ENCODE assay signal across 24 cellular contexts in the genomic region with DNA sequence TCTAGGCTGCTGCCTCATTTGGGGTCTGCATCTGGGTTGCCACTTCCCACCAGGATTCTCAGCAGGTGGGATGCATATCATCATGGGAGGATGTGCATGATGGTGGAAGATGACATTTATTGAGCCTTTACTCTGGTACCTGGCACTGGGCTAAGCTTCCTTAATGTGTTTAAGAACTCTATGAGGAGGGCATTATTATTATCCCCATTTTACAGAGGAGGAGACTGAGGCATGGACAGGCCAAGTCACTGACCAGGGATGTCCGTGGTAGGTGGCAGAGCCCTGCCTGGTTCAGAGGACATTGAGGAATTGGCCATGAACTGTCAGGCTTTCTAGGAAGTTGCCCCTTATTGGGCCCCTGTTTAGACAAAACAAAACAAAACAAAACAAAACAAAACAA. TPM values are rescaled to one million over a fixed set of nuclear protein-coding genes. Genes with fewer than 3 reads are reported as not detected.
A peak's percentile ranks its signal among the peaks of the same experiment; 100 is the strongest.
DNase-seq lines count a peak whose midpoint lies in the region; ATAC-seq, FAIRE-seq and TF ChIP-seq lines count a peak whose summit lies in the region.
"Had no signal": no experiment of that assay in that cellular context is flagged by ENCODE, and none has a peak within 500 bp of the region (broad histone marks: within the 10 kb centered on the region; RNA-seq: fewer than 3 reads in every experiment).

No MANE protein-coding gene starts in this region.

- no peaks in the 10 kb centered on the region for H3K9me3 Mint-ChIP-seq in activated naive CD4-positive, alpha-beta T cell treated with anti-CD3 and anti-CD28 coated beads, Interleukin-2, amount 10 ng/mL, durations not matched to agents 7 days and 5 days
- H3K9me3 Mint-ChIP-seq: CD4-positive, alpha-beta T cell; HFFc6 had no signal

- no peak overlapping the region for H4K91ac ChIP-seq in H1 (replicated peaks; ENCODE audit: insufficient read length, low read length)

- H3K79me2 ChIP-seq in H1 (ENCODE audit: control insufficient read depth in 1 of 2, insufficient read depth in 2 of 2, low read length in 2 of 2), result no peaks in the 10 kb centered on the region

- no peak overlapping the region for H3K14ac ChIP-seq in H1 (ENCODE audit: insufficient read length)

- no peak overlapping the region for H2BK5ac ChIP-seq in H1 (ENCODE audit: low read depth, low read length)

- H3K27ac Mint-ChIP-seq in activated naive CD4-positive, alpha-beta T cell treated with anti-CD3 and anti-CD28 coated beads, Interleukin-2, amount 10 ng/mL, durations not matched to agents 7 days and 5 days, result no peak overlapping the region
- H3K27ac Mint-ChIP-seq: CD14-positive monocyte; CD4-positive, alpha-beta T cell; CD8-positive, alpha-beta memory T cell; H9; HFFc6 had no signal

- H4K5ac ChIP-seq in H1 (ENCODE audit: insufficient read length, low read depth, low read length), result no peak overlapping the region

- H3K27ac ChIP-seq in RWPE2 (ENCODE audit: poor library complexity, severe bottlenecking) (no peak overlapping the region), H1 (ENCODE audit: low read depth, low read length) (no peak overlapping the region), gastrocnemius medialis (no peak overlapping the region)
- H3K27ac ChIP-seq: A549; BLaER1 treated with 17β-estradiol and CSF1 and Interleukin-3, amounts not matched to agents 10 nM and 100 nM; GM23248 had no signal

- H2AK5ac ChIP-seq in H1 (ENCODE audit: low read depth, low read length), result 0 out of 2 replicates have a peak overlapping the region, but pooled peaks have one; percentile 65

- no peaks in the 10 kb centered on the region for H3K4me1 Mint-ChIP-seq in activated naive CD4-positive, alpha-beta T cell treated with anti-CD3 and anti-CD28 coated beads, Interleukin-2, amount 10 ng/mL, durations not matched to agents 7 days and 5 days

- H2AFZ ChIP-seq in H1 (ENCODE audit: low read length), result no peak overlapping the region
- H2AFZ ChIP-seq: GM23248 had no signal

- in situ Hi-C loops in gastrocnemius medialis (cut with MboI; ENCODE audit: low sequenced_read_pairs in 4 of 4), result no loop called here

- ATAC-seq in RWPE2 (ENCODE audit: low read depth) (no peak), gastrocnemius medialis (no peak)
- ATAC-seq: A549, GM12878 had no signal

- H3K27me3 Mint-ChIP-seq in activated naive CD4-positive, alpha-beta T cell treated with anti-CD3 and anti-CD28 coated beads, Interleukin-2, amount 10 ng/mL, durations not matched to agents 7 days and 5 days, result peaks cover 35% of the 10 kb centered on the region

- intact Hi-C loops in gastrocnemius medialis (cut with DNase I; ENCODE audit: low total_unique reads), result no loop called here

- H3K18ac ChIP-seq in H1 (ENCODE audit: extremely low read depth, low read length), result no peak overlapping the region

- TF ChIP-seq EP300 in H1 (IDR thresholded peaks at IDR 0.05; ENCODE audit: borderline replicate concordance in 1 of 2, low read depth in 2 of 2, low read length in 2 of 2), result no peak

- H2BK120ac ChIP-seq in H1 (replicated peaks; ENCODE audit: low read depth, low read length), result no peak overlapping the region

- H4K20me1 ChIP-seq in H1 (replicated peaks in 1 of 2; ENCODE audit: control insufficient read depth in 1 of 2, insufficient read depth in 2 of 2, low read length in 2 of 2), result peaks cover 8 to 26% of the 10 kb centered on the region in 2 experiments

- no peak overlapping the region for H2BK20ac ChIP-seq in H1 (ENCODE audit: low read length)

- H2BK12ac ChIP-seq in H1 (ENCODE audit: low read depth, low read length), result no peak overlapping the region

- H3K36me3 Mint-ChIP-seq in activated naive CD4-positive, alpha-beta T cell treated with anti-CD3 and anti-CD28 coated beads, Interleukin-2, amount 10 ng/mL, durations not matched to agents 7 days and 5 days, result no peaks in the 10 kb centered on the region
- H3K36me3 Mint-ChIP-seq: CD14-positive monocyte; CD8-positive, alpha-beta memory T cell had no signal

- no peak for TF ChIP-seq RAD21 in H1 (IDR thresholded peaks at IDR 0.05 in 1 of 2, conservative IDR thresholded peaks at IDR 0.05 in 1 of 2; ENCODE audit: low read depth in 2 of 2, low read length in 2 of 2)

- H3K4me3 Mint-ChIP-seq in activated naive CD4-positive, alpha-beta T cell treated with anti-CD3 and anti-CD28 coated beads, Interleukin-2, amount 10 ng/mL, durations not matched to agents 7 days and 5 days, result no peak overlapping the region
- H3K4me3 Mint-ChIP-seq: CD14-positive monocyte; CD4-positive, alpha-beta T cell; H9; HFFc6 had no signal

- H3K4me1 ChIP-seq in RWPE2 (ENCODE audit: insufficient read depth, poor library complexity, severe bottlenecking) (peaks cover 2% of the 10 kb centered on the region), H1 (replicated peaks in 1 of 4; ENCODE audit: control insufficient read depth in 3 of 4, insufficient read depth in 4 of 4, low read length in 3 of 4) (peaks cover 3 to 22% (median 10%) of the 10 kb centered on the region in 4 experiments), gastrocnemius medialis (no peaks in the 10 kb centered on the region)
- H3K4me1 ChIP-seq: BE2C had no signal

- H3K27me3 ChIP-seq in RWPE2 (ENCODE audit: insufficient read depth, poor library complexity, severe bottlenecking) (no peaks in the 10 kb centered on the region), H1 (replicated peaks in 1 of 4; ENCODE audit: control insufficient read depth in 3 of 4, extremely low read depth in 1 of 4, insufficient read depth in 3 of 4, low read length in 3 of 4) (peaks cover 42 to 91% (median 81%) of the 10 kb centered on the region in 4 experiments), gastrocnemius medialis (peaks cover 17 to 18% (median 17%) of the 10 kb centered on the region in 3 donors)
- H3K27me3 ChIP-seq: BE2C had no signal

- peaks cover 7% of the 10 kb centered on the region; the same call in 1 of the 2 replicates for H3K23me2 ChIP-seq in H1 (ENCODE audit: low read depth, low read length)

- CTCF ChIA-PET in activated naive CD4-positive, alpha-beta T cell treated with anti-CD3 and anti-CD28 coated beads, Interleukin-2, amount 10 ng/mL, durations not matched to agents 7 days and 5 days (lab: Charles Lee), result no interaction called here
- CTCF ChIA-PET in H1 (lab: Charles Lee; ENCODE audit: partially characterized antibody), result interaction anchor here (0.6 to 2.4 kb wide), 10 partner anchors 10 to 458 kb away, joined by 3 to 18 read pairs (median 4); no protein-coding TSS in a partner anchor

- H3K4me3 ChIP-seq in RWPE2 (ENCODE audit: severe bottlenecking) (no peak overlapping the region), H1 (ENCODE audit: extremely low read depth in 1 of 4, insufficient read depth in 2 of 4, low read depth in 3 of 4, low read length in 4 of 4) (no peak overlapping the region), gastrocnemius medialis (no peak overlapping the region)
- H3K4me3 ChIP-seq: A549; BLaER1 treated with 17β-estradiol and CSF1 and Interleukin-3, amounts not matched to agents 10 nM and 100 nM; GM12878; GM23248 had no signal

- no peak overlapping the region for H3K4ac ChIP-seq in H1 (replicated peaks; ENCODE audit: insufficient read length, low read depth, low read length)

- TF ChIP-seq CTCF in RWPE2 (IDR thresholded peaks at IDR 0.05; ENCODE audit: poor library complexity, severe bottlenecking) (no peak), H1 (IDR thresholded peaks at IDR 0.05; ENCODE audit: control extremely low read depth in 1 of 3, insufficient read depth in 1 of 3, low read depth in 1 of 3, low read length in 3 of 3) (no peak), gastrocnemius medialis (IDR thresholded peaks at IDR 0.05 in 4 of 5, conservative IDR thresholded peaks at IDR 0.05 in 1 of 5) (no peak)

- WGBS in H1 (ENCODE audit: extremely low coverage in 1 of 2, insufficient coverage in 1 of 2, insufficient read length in 1 of 2, insufficient replicate concordance in 2 of 2, low coverage in 1 of 2, low lambda C conversion rate in 2 of 2, missing lambda C conversion rate in 1 of 2), 2 experiments, result 82% methylated on average over 1 of the region's 1 CpG; no CpG with 5 or more reads in 1 of the 2 experiments

- H3K9ac ChIP-seq in H1 (replicated peaks in 1 of 4; ENCODE audit: extremely low read depth in 1 of 4, low read depth in 3 of 4, low read length in 3 of 4), result no peak overlapping the region
- H3K9ac ChIP-seq: BLaER1 treated with 17β-estradiol and CSF1 and Interleukin-3, amounts not matched to agents 10 nM and 100 nM; GM23248 had no signal

- no peak overlapping the region for H3K23ac ChIP-seq in H1 (ENCODE audit: insufficient read length)

- FAIRE-seq in H1 (lab: Jason Lieb, UNC), result no peak
- FAIRE-seq: A549, GM12878, GM19239 had no signal

- peak; percentile 2 for DNase-seq in activated naive CD4-positive, alpha-beta T cell treated with anti-CD3 and anti-CD28 coated beads, Interleukin-2, amount 10 ng/mL, durations not matched to agents 7 days and 5 days
- DNase-seq in activated naive CD4-positive, alpha-beta T cell treated with anti-CD3 and anti-CD28 coated beads, Interleukin-2, amount 50 U/mL, for 16 hours, result no peak
- peak; percentile 10 for DNase-seq in RWPE2 (ENCODE audit: low spot score)
- no peak for DNase-seq in H1 (ENCODE audit: low read depth in 1 of 2, low spot score in 2 of 2)
- no peak for DNase-seq in gastrocnemius medialis
- no peak for DNase-seq in T-helper 9 cell
- DNase-seq: 8988T; ACHN; BE2C; CD4-positive, alpha-beta T cell; CD8-positive, alpha-beta memory T cell; DMS 273 treated with DMSO at 0.1 percent for 48 hours; DMS79; EL; GDM1; GM23248; H9; HFFc6 had no signal

- no peaks in the 10 kb centered on the region for H3K79me1 ChIP-seq in H1 (ENCODE audit: low read depth, low read length)

- no peak overlapping the region for H3K4me2 ChIP-seq in H1 (ENCODE audit: insufficient read depth in 1 of 2, low read depth in 2 of 2, low read length in 2 of 2)
- H3K4me2 ChIP-seq: A549 had no signal

- H3K56ac ChIP-seq in H1 (replicated peaks; ENCODE audit: insufficient read length, low read depth, low read length), result no peak overlapping the region

- no peak overlapping the region for H4K8ac ChIP-seq in H1 (ENCODE audit: extremely low read depth, insufficient read depth, low read length)

- POLR2A ChIA-PET in H1 (lab: Charles Lee; ENCODE audit: partially characterized antibody), result interaction anchor here (0.6 kb wide), 1 partner anchor 57 kb away, joined by 3 read pairs; no protein-coding TSS in a partner anchor

- no peak for TF ChIP-seq POLR2A in H1 (IDR thresholded peaks at IDR 0.05; ENCODE audit: control extremely low read depth in 1 of 2, low read depth in 2 of 2, low read length in 2 of 2)
- TF ChIP-seq POLR2A in gastrocnemius medialis (IDR thresholded peaks at IDR 0.05), result no peak

- no peak overlapping the region for H2BK15ac ChIP-seq in H1 (ENCODE audit: low read length)

- H3K36me3 ChIP-seq in RWPE2 (ENCODE audit: low read depth) (no peaks in the 10 kb centered on the region), H1 (ENCODE audit: control insufficient read depth in 2 of 4, insufficient read depth in 4 of 4, low read length in 3 of 4) (no peaks in the 10 kb centered on the region), gastrocnemius medialis (no peaks in the 10 kb centered on the region)
- H3K36me3 ChIP-seq: BE2C; BLaER1 treated with 17β-estradiol and CSF1 and Interleukin-3, amounts not matched to agents 10 nM and 100 nM had no signal

- no peaks in the 10 kb centered on the region for H3K9me3 ChIP-seq in RWPE2 (ENCODE audit: severe bottlenecking)
- no peaks in the 10 kb centered on the region for H3K9me3 ChIP-seq in H1 (ENCODE audit: insufficient read depth in 2 of 2, low read depth in 1 of 2, low read length in 1 of 2)
- no peaks in the 10 kb centered on the region for H3K9me3 ChIP-seq in gastrocnemius medialis
- H3K9me3 ChIP-seq: A549; BE2C; BLaER1 treated with 17β-estradiol and CSF1 and Interleukin-3, amounts not matched to agents 10 nM and 100 nM had no signal

RNA-seq across cellular contexts. Expression of a gene that starts 31.1 kb away (rescaled TPM):
- not detected in 2 replicates for total RNA-seq in H1 (2021; fragmentation: NEBNext Ultra II Directional; extraction: Animal tissue kit (Norgen Biotek cat#: 25700))
- not detected in 2 replicates for polyA plus RNA-seq in H1 (2011; rRNA removed)
- not detected for polyA plus RNA-seq in H1 (2011; cell fraction: cytosol; rRNA removed)
- not detected for polyA plus RNA-seq in H1 (2011; cell fraction: nucleus; rRNA removed)
- polyA plus RNA-seq in H1 (2012, experiment 1 of 2), result not detected in 4 replicates
- polyA plus RNA-seq in H1 (2012, experiment 2 of 2), result not detected
- polyA plus RNA-seq in H1 (2013, experiment 1 of 2), result not detected
- polyA plus RNA-seq in H1 (2013, experiment 2 of 2), result not detected
- not detected in 2 replicates for polyA minus RNA-seq in H1 (2011; rRNA and poly(A)+ RNA removed)
- not detected for polyA minus RNA-seq in H1 (2011; cell fraction: cytosol; rRNA and poly(A)+ RNA removed)
- polyA minus RNA-seq in H1 (2011; cell fraction: nucleus; rRNA and poly(A)+ RNA removed), result not detected
- not detected for total RNA-seq in gastrocnemius medialis
- total RNA-seq: CD8-positive, alpha-beta memory T cell; GM12878; GM23248; H4; H9; HFFc6 had no signal
- polyA plus RNA-seq: A549; CD8-positive, alpha-beta memory T cell; GM12878; GM23248 had no signal

RNA-seq across cellular contexts. Expression of a gene that starts 36.1 kb away (rescaled TPM):
- not detected in 2 replicates for total RNA-seq in H1 (2021; fragmentation: NEBNext Ultra II Directional; extraction: Animal tissue kit (Norgen Biotek cat#: 25700))
- polyA plus RNA-seq in H1 (2011; rRNA removed), result not detected in 2 replicates
- polyA plus RNA-seq in H1 (2011; cell fraction: cytosol; rRNA removed), result not detected
- polyA plus RNA-seq in H1 (2011; cell fraction: nucleus; rRNA removed), result not detected
- not detected in 4 replicates for polyA plus RNA-seq in H1 (2012, experiment 1 of 2)
- polyA plus RNA-seq in H1 (2012, experiment 2 of 2), result not detected
- not detected for polyA plus RNA-seq in H1 (2013, experiment 1 of 2)
- not detected for polyA plus RNA-seq in H1 (2013, experiment 2 of 2)
- polyA minus RNA-seq in H1 (2011; rRNA and poly(A)+ RNA removed), result not detected in 2 replicates
- polyA minus RNA-seq in H1 (2011; cell fraction: cytosol; rRNA and poly(A)+ RNA removed), result not detected
- polyA minus RNA-seq in H1 (2011; cell fraction: nucleus; rRNA and poly(A)+ RNA removed), result not detected
- not detected for total RNA-seq in gastrocnemius medialis
- total RNA-seq: CD8-positive, alpha-beta memory T cell; GM12878; GM23248; H4; H9; HFFc6 had no signal
- polyA plus RNA-seq: A549; CD8-positive, alpha-beta memory T cell; GM23248 had no signal

RNA-seq across cellular contexts. Expression of a gene that starts 52.5 kb away (rescaled TPM):
- not detected in 2 replicates for total RNA-seq in H1 (2021; fragmentation: NEBNext Ultra II Directional; extraction: Animal tissue kit (Norgen Biotek cat#: 25700))
- not detected in 2 replicates for polyA plus RNA-seq in H1 (2011; rRNA removed)
- polyA plus RNA-seq in H1 (2011; cell fraction: cytosol; rRNA removed), result not detected
- 0.06 TPM for polyA plus RNA-seq in H1 (2011; cell fraction: nucleus; rRNA removed)
- polyA plus RNA-seq in H1 (2012, experiment 1 of 2), result not detected in 4 replicates
- not detected for polyA plus RNA-seq in H1 (2012, experiment 2 of 2)
- polyA plus RNA-seq in H1 (2013, experiment 1 of 2), result 0.02 TPM
- polyA plus RNA-seq in H1 (2013, experiment 2 of 2), result not detected
- polyA minus RNA-seq in H1 (2011; rRNA and poly(A)+ RNA removed), result 0.09 TPM in 1 of 2 replicates, not detected in the other
- polyA minus RNA-seq in H1 (2011; cell fraction: cytosol; rRNA and poly(A)+ RNA removed), result not detected
- not detected for polyA minus RNA-seq in H1 (2011; cell fraction: nucleus; rRNA and poly(A)+ RNA removed)
- not detected for total RNA-seq in gastrocnemius medialis
- total RNA-seq: CD4-positive, alpha-beta T cell; CD8-positive, alpha-beta memory T cell; GM12878; GM23248; H4; H9; HFFc6 had no signal
- polyA plus RNA-seq: A549; CD14-positive monocyte; CD8-positive, alpha-beta memory T cell; GM12878; GM23248 had no signal

Comparison
In these comparisons a context has a peak if more than half of its experiments do, and no peak if none do; other contexts are left out.
1. DNase-seq: peak in activated naive CD4-positive, alpha-beta T cell treated with anti-CD3 and anti-CD28 coated beads, Interleukin-2, amount 10 ng/mL, durations not matched to agents 7 days and 5 days (single experiment) and RWPE2 (single experiment); none in activated naive CD4-positive, alpha-beta T cell treated with anti-CD3 and anti-CD28 coated beads, Interleukin-2, amount 50 U/mL, for 16 hours (single experiment), H1 (0 of 2), gastrocnemius medialis (0 of 2) and T-helper 9 cell (single experiment).